Comparison of ENCODE assay signal across 8 cellular contexts in genomic region chr5:154189256-154189818, GRCh38. TPM values are rescaled to one million over a fixed set of nuclear protein-coding genes. Genes with fewer than 3 reads are reported as not detected.
A peak's percentile ranks its signal among the peaks of the same experiment; 100 is the strongest.
DNase-seq lines count a peak whose midpoint lies in the region; ATAC-seq and TF ChIP-seq lines count a peak whose summit lies in the region.

No MANE protein-coding gene starts in this region.

- 20 to 26% methylated on average over 18 to 25 of the region's 25 CpGs for WGBS in GM23248 (ENCODE audit: low coverage in 1 of 2, low lambda C conversion rate in 2 of 2, missing lambda C conversion rate in 2 of 2), 2 experiments

- DNase-seq in ELR (ENCODE audit: low read depth) (peak; percentile 38), GM23248 (peak; percentile 61), RPMI7951 (ENCODE audit: low read depth) (peak; percentile 24), fibroblast of mammary gland (ENCODE audit: low read depth) (no peak), epidermal melanocyte (ENCODE audit: insufficient read length, low spot score) (no peak)
- DNase-seq in stimulated activated CD4-positive, alpha-beta T cell treated with anti-CD3 and anti-CD28 coated beads, Interleukin-12 subunit alpha, Interleukin-12 subunit beta, amount 100 ng/mL, for 4 hours = no peak

- TF ChIP-seq CTCF in fibroblast of mammary gland (conservative IDR thresholded peaks at IDR 0.05; ENCODE audit: control insufficient read depth, insufficient read depth, low read depth, low read length) = no peak
- TF ChIP-seq CTCF in parathyroid adenoma (IDR thresholded peaks at IDR 0.05) = no peak

- no peak overlapping the region for H3K27ac ChIP-seq in GM23248
- H3K27ac ChIP-seq in parathyroid adenoma = peak overlapping the region; percentile 15

- H3K4me1 ChIP-seq in GM23248 (ENCODE audit: insufficient read depth) = peaks cover 30% of the 10 kb centered on the region
- H3K4me1 ChIP-seq in parathyroid adenoma = peaks cover 4% of the 10 kb centered on the region

- ATAC-seq in HG02973 (IDR thresholded peaks at IDR 0.05; ENCODE audit: unreplicated experiment) = no peak

- no peaks in the 10 kb centered on the region; the same call in 1 of the 2 replicates for H4K20me1 ChIP-seq in GM23248 (ENCODE audit: insufficient read depth)

- H2AFZ ChIP-seq in GM23248 = peak overlapping the region; percentile 90
- peak overlapping the region; percentile 96 for H2AFZ ChIP-seq in parathyroid adenoma

- H3K9me3 ChIP-seq in GM23248 (ENCODE audit: low read depth) (no peaks in the 10 kb centered on the region), parathyroid adenoma (ENCODE audit: control insufficient read depth, low read length) (no peaks in the 10 kb centered on the region)

- H3K9ac ChIP-seq in GM23248 = peak overlapping the region; percentile 78
- no peak overlapping the region for H3K9ac ChIP-seq in parathyroid adenoma

- H3K4me3 ChIP-seq in GM23248 = peak overlapping the region; percentile 88
- peak overlapping the region; percentile 80 for H3K4me3 ChIP-seq in fibroblast of mammary gland (ENCODE audit: control insufficient read depth, low read depth, low read length)
- H3K4me3 ChIP-seq in parathyroid adenoma (ENCODE audit: low read depth, low read length) = peak overlapping the region; percentile 68

- H3F3A ChIP-seq in GM23248 (ENCODE audit: insufficient read depth) = peaks cover 29% of the 10 kb centered on the region

- H3K27me3 ChIP-seq in GM23248 (replicated peaks; ENCODE audit: insufficient read depth) (no peaks in the 10 kb centered on the region), parathyroid adenoma (ENCODE audit: control insufficient read depth, insufficient read depth, low read length) (no peaks in the 10 kb centered on the region)

- H3K79me2 ChIP-seq in GM23248 (ENCODE audit: insufficient read depth) (peaks cover 42% of the 10 kb centered on the region), parathyroid adenoma (no peaks in the 10 kb centered on the region)

- in situ Hi-C loops in GM23248 (cut with MboI) = loop anchor here (10.0 to 25.0 kb wide), 2 partner anchors 115 to 223 kb away; no protein-coding TSS in a partner anchor

- H3K4me2 ChIP-seq in GM23248 (ENCODE audit: unreplicated experiment) (peak overlapping the region; percentile 89), parathyroid adenoma (ENCODE audit: low read length) (peak overlapping the region; percentile 87)

- no peaks in the 10 kb centered on the region for H3K9me2 ChIP-seq in GM23248 (ENCODE audit: insufficient read depth)

- no peaks in the 10 kb centered on the region for H3K36me3 ChIP-seq in GM23248 (ENCODE audit: low read depth)
- no peaks in the 10 kb centered on the region for H3K36me3 ChIP-seq in parathyroid adenoma (ENCODE audit: control insufficient read depth, insufficient read depth, low read length)

RNA-seq across cellular contexts. Expression of gene GALNT10, which starts 1.2 kb away (rescaled TPM):
- 65.4 and 67.9 TPM in 2 replicates for total RNA-seq in GM23248 (2014; rRNA removed; shearing (Covaris generic))
- polyA plus RNA-seq in GM23248 (2016; fragmentation: Nextera tagmentation; extraction: Ambion mirVana) = 23.3 and 28.2 TPM in 2 replicates
- 26.4 and 27.9 TPM in 2 replicates for total RNA-seq in RPMI7951 (2014; rRNA removed; shearing (Covaris generic))

Comparison
In these comparisons a context has a peak if more than half of its experiments do, and no peak if none do; other contexts are left out.
1. DNase-seq: peak in ELR (single experiment), GM23248 (single experiment) and RPMI7951 (single experiment); none in fibroblast of mammary gland (single experiment), stimulated activated CD4-positive, alpha-beta T cell treated with anti-CD3 and anti-CD28 coated beads, Interleukin-12 subunit alpha, Interleukin-12 subunit beta, amount 100 ng/mL, for 4 hours (single experiment) and epidermal melanocyte (single experiment).
2. Peak in every context shown above with its lines, with median percentiles within 50 percentile points of each other: H3K4me3 ChIP-seq.